In the genomic region with DNA sequence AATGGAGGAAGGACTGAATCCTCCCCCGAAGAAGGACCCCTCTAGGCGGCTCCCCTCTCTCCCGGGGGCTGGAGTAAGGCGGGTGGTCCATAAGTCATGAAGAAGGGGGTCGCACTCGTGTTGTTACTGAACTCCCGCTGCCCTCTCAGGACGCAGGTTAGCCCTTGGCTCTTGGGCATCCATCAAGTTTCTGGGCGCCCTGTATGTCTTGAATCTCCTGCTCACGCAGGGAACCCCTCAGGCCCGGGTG, we compare ENCODE assay signal across 8 cellular contexts. TPM values are rescaled to one million over a fixed set of nuclear protein-coding genes. Genes with fewer than 3 reads are reported as not detected.
DNase-seq lines count a peak whose midpoint lies in the region; ATAC-seq, FAIRE-seq and TF ChIP-seq lines count a peak whose summit lies in the region.

No MANE protein-coding gene starts in this region.

- no peak for DNase-seq in HL-60 (ENCODE audit: low read depth in 1 of 2, low spot score in 1 of 2)
- no peak for DNase-seq in activated T-helper 1 cell treated with anti-CD3 and anti-CD28 coated beads, Interleukin-12 subunit alpha, Interleukin-12 subunit beta, Interleukin-2, Interleukin-4 antibody, amounts not matched to agents 30 ng/mL and 10 ng/mL and 1 ng/mL, durations not matched to agents 14 hours and 24 hours and 36 hours (ENCODE audit: low spot score)
- no peak for DNase-seq in iPS DF 6.9 (ENCODE audit: low read depth, low spot score)
- no peak for DNase-seq in spleen
- DNase-seq in ureter (ENCODE audit: low spot score) = no peak
- DNase-seq in urothelium cell line (ENCODE audit: low spot score) = no peak

- H3K36me3 Mint-ChIP-seq in activated T-helper 1 cell treated with anti-CD3 and anti-CD28 coated beads, Interleukin-12 subunit alpha, Interleukin-12 subunit beta, Interleukin-2, Interleukin-4 antibody, amounts not matched to agents 30 ng/mL and 10 ng/mL and 1 ng/mL, durations not matched to agents 14 hours and 24 hours and 36 hours (ENCODE audit: low read depth) = peaks cover 27% of the 10 kb centered on the region

- no peak for ATAC-seq in GM18873 (IDR thresholded peaks at IDR 0.05; ENCODE audit: low FRiP score, unreplicated experiment)
- no peak for ATAC-seq in GM19395 (IDR thresholded peaks at IDR 0.05; ENCODE audit: unreplicated experiment)

- H3K36me3 ChIP-seq in iPS DF 6.9 (ENCODE audit: control insufficient read depth, insufficient read depth, low read length) (peaks cover 32% of the 10 kb centered on the region), spleen (peaks cover 0 to 31% (median 25%) of the 10 kb centered on the region in 6 donors)

- no peaks in the 10 kb centered on the region for H3K9me3 Mint-ChIP-seq in activated T-helper 1 cell treated with anti-CD3 and anti-CD28 coated beads, Interleukin-12 subunit alpha, Interleukin-12 subunit beta, Interleukin-2, Interleukin-4 antibody, amounts not matched to agents 30 ng/mL and 10 ng/mL and 1 ng/mL, durations not matched to agents 14 hours and 24 hours and 36 hours

- no peak for FAIRE-seq in urothelium cell line (lab: Jason Lieb, UNC)

- H3K27ac Mint-ChIP-seq in activated T-helper 1 cell treated with anti-CD3 and anti-CD28 coated beads, Interleukin-12 subunit alpha, Interleukin-12 subunit beta, Interleukin-2, Interleukin-4 antibody, amounts not matched to agents 30 ng/mL and 10 ng/mL and 1 ng/mL, durations not matched to agents 14 hours and 24 hours and 36 hours = peak overlapping the region; percentile 82

- no peaks in the 10 kb centered on the region for H3K27me3 Mint-ChIP-seq in activated T-helper 1 cell treated with anti-CD3 and anti-CD28 coated beads, Interleukin-12 subunit alpha, Interleukin-12 subunit beta, Interleukin-2, Interleukin-4 antibody, amounts not matched to agents 30 ng/mL and 10 ng/mL and 1 ng/mL, durations not matched to agents 14 hours and 24 hours and 36 hours (ENCODE audit: insufficient read depth)

- peaks cover 21% of the 10 kb centered on the region for H3K4me1 Mint-ChIP-seq in activated T-helper 1 cell treated with anti-CD3 and anti-CD28 coated beads, Interleukin-12 subunit alpha, Interleukin-12 subunit beta, Interleukin-2, Interleukin-4 antibody, amounts not matched to agents 30 ng/mL and 10 ng/mL and 1 ng/mL, durations not matched to agents 14 hours and 24 hours and 36 hours (ENCODE audit: low read depth)

- no peak for TF ChIP-seq CTCF in HL-60 (IDR thresholded peaks at IDR 0.05; ENCODE audit: insufficient read depth, low read length)
- TF ChIP-seq CTCF in spleen (IDR thresholded peaks at IDR 0.05 in 8 of 11, conservative IDR thresholded peaks at IDR 0.05 in 3 of 11) = no peak

- H3K27me3 ChIP-seq in HL-60 (ENCODE audit: insufficient read depth, poor library complexity, severe bottlenecking) (no peaks in the 10 kb centered on the region), iPS DF 6.9 (ENCODE audit: control insufficient read depth, insufficient read depth, low read length) (no peaks in the 10 kb centered on the region), spleen (replicated peaks in 1 of 7) (peaks cover 0 to 14% (median 0%) of the 10 kb centered on the region in 7 donors)

- intact Hi-C loops in activated T-helper 1 cell treated with anti-CD3 and anti-CD28 coated beads, Interleukin-12 subunit alpha, Interleukin-12 subunit beta, Interleukin-2, Interleukin-4 antibody, amounts not matched to agents 30 ng/mL and 10 ng/mL and 1 ng/mL, durations not matched to agents 14 hours and 24 hours and 36 hours (cut with micrococcal nuclease) = loop anchor here (1.0 to 5.0 kb wide), 3 partner anchors 68 to 208 kb away; partner anchors contain the start of gene PHF12
- intact Hi-C loops in spleen (cut with DNase I; ENCODE audit: low total_unique reads) = no loop called here

- TF ChIP-seq POLR2A in spleen (IDR thresholded peaks at IDR 0.05) = no peak

- H3K4me3 Mint-ChIP-seq in activated T-helper 1 cell treated with anti-CD3 and anti-CD28 coated beads, Interleukin-12 subunit alpha, Interleukin-12 subunit beta, Interleukin-2, Interleukin-4 antibody, amounts not matched to agents 30 ng/mL and 10 ng/mL and 1 ng/mL, durations not matched to agents 14 hours and 24 hours and 36 hours = peak overlapping the region; percentile 90

- H3K27ac ChIP-seq in HL-60 (replicated peaks) = no peak overlapping the region
- no peak overlapping the region for H3K27ac ChIP-seq in iPS DF 6.9 (ENCODE audit: low read length)
- peak overlapping the region; percentile 81 to 96 (median 93) for H3K27ac ChIP-seq in spleen

- peak overlapping the region; percentile 46 for H3K4me3 ChIP-seq in HL-60 (replicated peaks; ENCODE audit: insufficient read depth, low read length)
- H3K4me3 ChIP-seq in iPS DF 6.9 (ENCODE audit: low read length) = peak overlapping the region; percentile 97
- H3K4me3 ChIP-seq in spleen = peak overlapping the region; percentile 60 to 91 (median 70)

- H3K4me1 ChIP-seq in iPS DF 6.9 (ENCODE audit: control insufficient read depth, insufficient read depth, low read length) (peaks cover 15% of the 10 kb centered on the region), spleen (peaks cover 29 to 98% (median 84%) of the 10 kb centered on the region in 6 donors)

- WGBS in iPS DF 6.9 (ENCODE audit: insufficient coverage, insufficient read length) = no CpG with 5 or more reads among the region's 11 CpGs
- WGBS in spleen, 5 donors = 1 to 8% (median 5%) methylated on average over 11 of the region's 11 CpGs

- H3K9me3 ChIP-seq in iPS DF 6.9 (ENCODE audit: control insufficient read depth, insufficient read depth, low read length) (no peaks in the 10 kb centered on the region), spleen (no peaks in the 10 kb centered on the region)

RNA-seq across cellular contexts. Expression of gene TRAF4, which starts 0.9 kb away (rescaled TPM):
- total RNA-seq in activated T-helper 1 cell treated with anti-CD3 and anti-CD28 coated beads, Interleukin-12 subunit alpha, Interleukin-12 subunit beta, Interleukin-2, Interleukin-4 antibody, amounts not matched to agents 30 ng/mL and 10 ng/mL and 1 ng/mL, durations not matched to agents 14 hours and 24 hours and 36 hours = 178 and 182 TPM in 2 replicates
- total RNA-seq in spleen (10 to 100 TPM; 19.8 to 75.5 (median 32.7) TPM), ureter (186 TPM)
- polyA plus RNA-seq in spleen = 10 to 100 TPM; 24.8 to 38.1 (median 35.6) TPM

RNA-seq across cellular contexts. Expression of gene NEK8, which starts 16.1 kb away (rescaled TPM):
- total RNA-seq in activated T-helper 1 cell treated with anti-CD3 and anti-CD28 coated beads, Interleukin-12 subunit alpha, Interleukin-12 subunit beta, Interleukin-2, Interleukin-4 antibody, amounts not matched to agents 30 ng/mL and 10 ng/mL and 1 ng/mL, durations not matched to agents 14 hours and 24 hours and 36 hours = 5.2 and 5.4 TPM in 2 replicates
- total RNA-seq in spleen (10 to 100 TPM in 6 of 7 donors, 1 to 10 TPM in 1; 8.9 to 17.6 (median 12.8) TPM), ureter (14.9 TPM)
- polyA plus RNA-seq in spleen = 10 to 100 TPM in 1 of 3 donors, 1 to 10 TPM in 2; 7.3 to 14.3 (median 7.7) TPM

RNA-seq across cellular contexts. Expression of gene TLCD1, which starts 18.7 kb away (rescaled TPM):
- total RNA-seq in activated T-helper 1 cell treated with anti-CD3 and anti-CD28 coated beads, Interleukin-12 subunit alpha, Interleukin-12 subunit beta, Interleukin-2, Interleukin-4 antibody, amounts not matched to agents 30 ng/mL and 10 ng/mL and 1 ng/mL, durations not matched to agents 14 hours and 24 hours and 36 hours = 9.5 and 11.5 TPM in 2 replicates
- total RNA-seq in spleen (1 to 10 TPM in 5 of 7 donors, under 1 TPM in 1, not detected in 1; 0.97 to 2.6 (median 2.0) TPM), ureter (18.1 TPM)
- 1 to 10 TPM; 2.3 to 3.5 (median 2.4) TPM for polyA plus RNA-seq in spleen

RNA-seq across cellular contexts. Expression of gene RPL23A, which starts 24.9 kb away (rescaled TPM):
- total RNA-seq in activated T-helper 1 cell treated with anti-CD3 and anti-CD28 coated beads, Interleukin-12 subunit alpha, Interleukin-12 subunit beta, Interleukin-2, Interleukin-4 antibody, amounts not matched to agents 30 ng/mL and 10 ng/mL and 1 ng/mL, durations not matched to agents 14 hours and 24 hours and 36 hours = 1,513 and 1,534 TPM in 2 replicates
- 1,000 to 10,000 TPM in 4 of 7 donors, 100 to 1,000 TPM in 3; 571 to 2,010 (median 1,472) TPM for total RNA-seq in spleen
- 1,000 to 10,000 TPM; 2,562 to 3,144 (median 3,044) TPM for polyA plus RNA-seq in spleen
- 1,937 TPM for total RNA-seq in ureter

RNA-seq across cellular contexts. Expression of gene RAB34, which starts 27.1 kb away (rescaled TPM):
- 17.6 and 18.2 TPM in 2 replicates for total RNA-seq in activated T-helper 1 cell treated with anti-CD3 and anti-CD28 coated beads, Interleukin-12 subunit alpha, Interleukin-12 subunit beta, Interleukin-2, Interleukin-4 antibody, amounts not matched to agents 30 ng/mL and 10 ng/mL and 1 ng/mL, durations not matched to agents 14 hours and 24 hours and 36 hours
- total RNA-seq in spleen = 100 to 1,000 TPM in 1 of 7 donors, 10 to 100 TPM in 6; 31.4 to 111 (median 49.4) TPM
- 10 to 100 TPM; 45.6 to 59.5 (median 56.6) TPM for polyA plus RNA-seq in spleen
- 82.9 TPM for total RNA-seq in ureter

Comparison
In these comparisons a context has a peak if more than half of its experiments do, and no peak if none do; other contexts are left out.
1. H3K27ac ChIP-seq: peak in spleen (8 of 8); none in HL-60 (single experiment) and iPS DF 6.9 (single experiment).
2. H3K4me3 ChIP-seq: peak in every context shown above with its lines; median percentile 97 in iPS DF 6.9; 70 in spleen; 46 in HL-60.